In genomic region chr9:120659617-120660169, GRCh38 we compare ENCODE assay signal across 1 cellular context.
TF ChIP-seq lines count a peak whose summit lies in the region.

No MANE protein-coding gene starts in this region.

TF ChIP-seq in A549, 52 proteins besides CTCF, POLR2A, EP300 and RAD21 (continued from another document):
- TF ChIP-seq REST (IDR thresholded peaks at IDR 0.05) (no peak), MAFK (IDR thresholded peaks at IDR 0.05; ENCODE audit: partially characterized antibody) (no peak), TFCP2L1 (CRISPR knock-in tag; IDR thresholded peaks at IDR 0.05) (no peak), MYC (IDR thresholded peaks at IDR 0.05; ENCODE audit: borderline replicate concordance, low read length) (no peak), MAX (IDR thresholded peaks at IDR 0.05) (no peak), NFE2L2 (conservative IDR thresholded peaks at IDR 0.05; ENCODE audit: low read length) (no peak), CHD2 (IDR thresholded peaks at IDR 0.05; ENCODE audit: low read length, partially characterized antibody) (no peak), RARB (CRISPR knock-in tag; IDR thresholded peaks at IDR 0.05) (no peak), POLR2AphosphoS2 (conservative IDR thresholded peaks at IDR 0.05; ENCODE audit: low read length) (no peak), NPAS2 (CRISPR knock-in tag; IDR thresholded peaks at IDR 0.05; ENCODE audit: borderline replicate concordance) (no peak), CBX8 (IDR thresholded peaks at IDR 0.05) (no peak), FOXS1 (CRISPR knock-in tag; IDR thresholded peaks at IDR 0.05) (no peak), HES2 (IDR thresholded peaks at IDR 0.05) (no peak), HOXB5 (CRISPR knock-in tag; IDR thresholded peaks at IDR 0.05) (no peak)
- TF ChIP-seq, protein P1, sequence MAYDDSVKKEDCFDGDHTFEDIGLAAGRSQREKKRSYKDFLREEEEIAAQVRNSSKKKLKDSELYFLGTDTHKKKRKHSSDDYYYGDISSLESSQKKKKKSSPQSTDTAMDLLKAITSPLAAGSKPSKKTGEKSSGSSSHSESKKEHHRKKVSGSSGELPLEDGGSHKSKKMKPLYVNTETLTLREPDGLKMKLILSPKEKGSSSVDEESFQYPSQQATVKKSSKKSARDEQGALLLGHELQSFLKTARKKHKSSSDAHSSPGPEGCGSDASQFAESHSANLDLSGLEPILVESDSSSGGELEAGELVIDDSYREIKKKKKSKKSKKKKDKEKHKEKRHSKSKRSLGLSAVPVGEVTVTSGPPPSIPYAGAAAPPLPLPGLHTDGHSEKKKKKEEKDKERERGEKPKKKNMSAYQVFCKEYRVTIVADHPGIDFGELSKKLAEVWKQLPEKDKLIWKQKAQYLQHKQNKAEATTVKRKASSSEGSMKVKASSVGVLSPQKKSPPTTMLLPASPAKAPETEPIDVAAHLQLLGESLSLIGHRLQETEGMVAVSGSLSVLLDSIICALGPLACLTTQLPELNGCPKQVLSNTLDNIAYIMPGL (CRISPR knock-in tag; IDR thresholded peaks at IDR 0.05; ENCODE audit: borderline replicate concordance) = no peak
TF ChIP-seq in A549: peak in this region for 0.
